In the genomic region with DNA sequence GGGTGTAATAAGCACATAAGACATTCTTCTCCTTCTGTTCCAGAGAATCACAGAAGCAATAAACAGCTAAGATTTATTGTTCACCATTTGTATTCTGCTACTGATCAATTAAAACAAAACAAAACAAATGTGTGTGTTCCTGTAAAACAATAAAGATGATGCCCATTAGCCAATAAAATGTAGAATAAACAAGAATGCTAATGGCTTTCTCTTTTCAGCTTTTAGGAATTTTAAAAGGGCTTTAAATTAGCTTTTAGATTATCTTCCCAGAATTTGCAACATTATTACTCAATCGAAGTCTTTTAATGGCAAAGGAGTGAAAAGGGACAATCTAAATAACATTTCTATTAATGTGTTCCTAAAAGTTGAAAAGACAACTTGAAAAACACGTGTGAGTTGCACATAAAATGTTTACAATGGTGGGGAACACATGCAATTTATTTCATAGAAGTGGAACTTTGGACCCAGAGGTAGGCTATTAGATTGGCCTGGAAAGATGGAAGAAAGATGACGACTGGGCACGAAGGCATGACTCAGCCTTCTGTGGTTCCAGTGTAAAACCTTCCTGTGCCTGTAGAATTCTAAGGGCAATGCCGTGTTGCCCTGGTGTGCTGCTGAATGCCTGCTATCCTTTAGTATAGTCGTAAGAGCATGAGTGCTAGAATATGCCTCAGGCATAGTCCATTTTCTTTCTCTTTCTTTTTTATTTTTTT, we compare ENCODE assay signal across 14 cellular contexts. TPM values are rescaled to one million over a fixed set of nuclear protein-coding genes. Genes with fewer than 3 reads are reported as not detected.
DNase-seq lines count a peak whose midpoint lies in the region; TF ChIP-seq lines count a peak whose summit lies in the region.
"Had no signal": no experiment of that assay in that cellular context is flagged by ENCODE, and none has a peak within 500 bp of the region (broad histone marks: within the 10 kb centered on the region; RNA-seq: fewer than 3 reads in every experiment).

No MANE protein-coding gene starts in this region.

- H3K27ac Mint-ChIP-seq in CD14-positive monocyte, result no peak overlapping the region
- H3K27ac Mint-ChIP-seq: mesothelial cell of epicardium had no signal

- TF ChIP-seq CTCF in 22Rv1 (IDR thresholded peaks at IDR 0.05) (no peak), epithelial cell of esophagus (IDR thresholded peaks at IDR 0.05; ENCODE audit: insufficient read depth, low read depth, low read length, missing control alignments) (no peak), CD14-positive monocyte (IDR thresholded peaks at IDR 0.05) (no peak)

- no peaks in the 10 kb centered on the region for H3K4me1 Mint-ChIP-seq in CD14-positive monocyte
- H3K4me1 Mint-ChIP-seq: mesothelial cell of epicardium had no signal

- peaks cover 0 to 2% (median 0%) of the 10 kb centered on the region in 7 donors for H3K9me3 Mint-ChIP-seq in CD14-positive monocyte
- H3K9me3 Mint-ChIP-seq: mesothelial cell of epicardium had no signal

- peak; percentile 80 for DNase-seq in H4 (ENCODE audit: low spot score)
- peak; percentile 56 for DNase-seq in RKO (ENCODE audit: low spot score)
- peak; percentile 27 for DNase-seq in epithelial cell of esophagus (ENCODE audit: low read depth)
- no peak for DNase-seq in NCI-H2081 (lab: John Stamatoyannopoulos, UW)
- DNase-seq in COR-L47 (lab: John Stamatoyannopoulos, UW), result no peak
- DNase-seq in CD14-positive monocyte (ENCODE audit: low spot score), result no peak
- no peak for DNase-seq in NCI-H187 (lab: John Stamatoyannopoulos, UW)
- DNase-seq: activated naive CD4-positive, alpha-beta T cell treated with anti-CD3 and anti-CD28 coated beads, Interleukin-2, amount 50 U/mL, for 16 hours; NCI-H1092 treated with DMSO at 0.1 percent for 48 hours; NCI-H446 treated with DMSO at 0.1 percent for 48 hours; ovary; tibial artery had no signal

- no peak overlapping the region for H3K4me3 ChIP-seq in epithelial cell of esophagus (ENCODE audit: low read length)
- H3K4me3 ChIP-seq: ovary, tibial artery had no signal

- H3K36me3 Mint-ChIP-seq in CD14-positive monocyte, result no peaks in the 10 kb centered on the region
- H3K36me3 Mint-ChIP-seq: mesothelial cell of epicardium had no signal

- H3K27ac ChIP-seq in 22Rv1, result peak overlapping the region; percentile 44
- H3K27ac ChIP-seq: ovary, tibial artery had no signal

- intact Hi-C loops in CD14-positive monocyte (cut with micrococcal nuclease), result no loop called here

- peaks cover 2 to 8% (median 2%) of the 10 kb centered on the region in 3 donors for H3K27me3 Mint-ChIP-seq in CD14-positive monocyte (ENCODE audit: low read depth in 3 of 3)

- H3K4me3 Mint-ChIP-seq in CD14-positive monocyte, result no peak overlapping the region
- H3K4me3 Mint-ChIP-seq: mesothelial cell of epicardium had no signal

RNA-seq across cellular contexts. Expression of a gene that starts 29.0 kb away (rescaled TPM):
- 123 and 141 TPM in 2 replicates for total RNA-seq in H4 (2014; rRNA removed; shearing (Covaris generic))
- polyA plus RNA-seq in CD14-positive monocyte, result 10 to 100 TPM; 56.5 to 63.9 TPM

Comparison
In these comparisons a context has a peak if more than half of its experiments do, and no peak if none do; other contexts are left out.
1. DNase-seq: peak in H4 (single experiment), RKO (single experiment) and epithelial cell of esophagus (single experiment); none in NCI-H2081 (0 of 2), COR-L47 (single experiment), CD14-positive monocyte (single experiment) and NCI-H187 (0 of 2).